ENCODE assay signal across 20 cellular contexts in genomic region chr3:134693804-134694203, GRCh38. TPM values are rescaled to one million over a fixed set of nuclear protein-coding genes. Genes with fewer than 3 reads are reported as not detected.
A peak's percentile ranks its signal among the peaks of the same experiment; 100 is the strongest.
DNase-seq lines count a peak whose midpoint lies in the region; ATAC-seq and TF ChIP-seq lines count a peak whose summit lies in the region.
"Had no signal": no experiment of that assay in that cellular context is flagged by ENCODE, and none has a peak within 500 bp of the region (broad histone marks: within the 10 kb centered on the region; RNA-seq: fewer than 3 reads in every experiment).

No MANE protein-coding gene starts in this region.

- H3K27ac ChIP-seq in heart left ventricle (peak overlapping the region in 7 of 12 donors; percentile 24 to 76 (median 59)), sigmoid colon (peak overlapping the region in 1 of 4 donors; percentile 47)

- H3K36me3 ChIP-seq in MG63 (no peaks in the 10 kb centered on the region), heart left ventricle (no peaks in the 10 kb centered on the region), sigmoid colon (no peaks in the 10 kb centered on the region)
- H3K36me3 ChIP-seq: HAP-1 had no signal

- DNase-seq in AG10803 (ENCODE audit: low read depth) (peak; percentile 39), MG63 (peak; percentile 85), heart left ventricle (peak; percentile 71 to 92 (median 80)), myocyte (ENCODE audit: low read depth) (peak; percentile 38), WTC11 (ENCODE audit: low spot score) (no peak), DMS153 treated with DMSO at 0.1 percent for 48 hours (lab: John Stamatoyannopoulos, UW; ENCODE audit: unreplicated experiment) (no peak), sigmoid colon (no peak)
- DNase-seq in stimulated activated effector memory CD8-positive, alpha-beta T cell treated with anti-CD3 and anti-CD28 coated beads, Interleukin-12 subunit alpha, Interleukin-12 subunit beta, amount 100 ng/mL, for 72 hours (ENCODE audit: low spot score in 2 of 2), result no peak
- DNase-seq: COR-L47, DMS53, IMR-90, Karpas-422, NCI-H187, NCI-H69, OCI-M1 had no signal

- H3K4me3 ChIP-seq in AG10803 (ENCODE audit: low read length) (no peak overlapping the region), MG63 (no peak overlapping the region), heart left ventricle (no peak overlapping the region), sigmoid colon (no peak overlapping the region)
- H3K4me3 ChIP-seq: HAP-1 had no signal

- H3K4me1 Mint-ChIP-seq in WTC11, result no peaks in the 10 kb centered on the region
- no peaks in the 10 kb centered on the region for H3K4me1 Mint-ChIP-seq in stimulated activated effector memory CD8-positive, alpha-beta T cell treated with anti-CD3 and anti-CD28 coated beads, Interleukin-12 subunit alpha, Interleukin-12 subunit beta, amount 100 ng/mL, for 72 hours

- no peak for TF ChIP-seq CTCF in AG10803 (conservative IDR thresholded peaks at IDR 0.05; ENCODE audit: low read length)
- no peak for TF ChIP-seq CTCF in heart left ventricle (IDR thresholded peaks at IDR 0.05)
- TF ChIP-seq CTCF in WTC11 (IDR thresholded peaks at IDR 0.05), result no peak
- no peak for TF ChIP-seq CTCF in sigmoid colon (IDR thresholded peaks at IDR 0.05)

- H3K27me3 ChIP-seq in MG63 (no peaks in the 10 kb centered on the region), heart left ventricle (no peaks in the 10 kb centered on the region), sigmoid colon (no peaks in the 10 kb centered on the region)

- H3K27me3 Mint-ChIP-seq in WTC11 (ENCODE audit: low read depth), result peaks cover 44% of the 10 kb centered on the region

- no peaks in the 10 kb centered on the region for H3K36me3 Mint-ChIP-seq in WTC11
- no peaks in the 10 kb centered on the region for H3K36me3 Mint-ChIP-seq in stimulated activated effector memory CD8-positive, alpha-beta T cell treated with anti-CD3 and anti-CD28 coated beads, Interleukin-12 subunit alpha, Interleukin-12 subunit beta, amount 100 ng/mL, for 72 hours
- H3K36me3 Mint-ChIP-seq: CD14-positive monocyte had no signal

- intact Hi-C loops in heart left ventricle (cut with DNase I), result no loop called here
- intact Hi-C loops in sigmoid colon (cut with DNase I), result no loop called here

- H3K27ac Mint-ChIP-seq in WTC11, result no peak overlapping the region
- no peak overlapping the region for H3K27ac Mint-ChIP-seq in stimulated activated effector memory CD8-positive, alpha-beta T cell treated with anti-CD3 and anti-CD28 coated beads, Interleukin-12 subunit alpha, Interleukin-12 subunit beta, amount 100 ng/mL, for 72 hours
- H3K27ac Mint-ChIP-seq: CD14-positive monocyte had no signal

- TF ChIP-seq POLR2A in heart left ventricle (IDR thresholded peaks at IDR 0.05) (no peak), sigmoid colon (IDR thresholded peaks at IDR 0.05) (no peak)

- H3K9me3 ChIP-seq in MG63 (no peaks in the 10 kb centered on the region), heart left ventricle (no peaks in the 10 kb centered on the region), sigmoid colon (no peaks in the 10 kb centered on the region)
- H3K9me3 ChIP-seq: HAP-1 had no signal

- peak; percentile 58 to 78 (median 66) for ATAC-seq in heart left ventricle
- ATAC-seq in WTC11, result no peak
- no peak for ATAC-seq in stimulated activated effector memory CD8-positive, alpha-beta T cell treated with anti-CD3 and anti-CD28 coated beads, Interleukin-12 subunit alpha, Interleukin-12 subunit beta, amount 100 ng/mL, for 72 hours

- H3K4me1 ChIP-seq in heart left ventricle, result peaks cover 0 to 49% (median 12%) of the 10 kb centered on the region in 12 donors
- peaks cover 0 to 58% (median 25%) of the 10 kb centered on the region in 4 donors for H3K4me1 ChIP-seq in sigmoid colon
- H3K4me1 ChIP-seq: HAP-1 had no signal

- H3K9me3 Mint-ChIP-seq in WTC11, result peaks cover 4% of the 10 kb centered on the region; the same call in 1 of the 2 replicates
- peaks cover 2% of the 10 kb centered on the region for H3K9me3 Mint-ChIP-seq in stimulated activated effector memory CD8-positive, alpha-beta T cell treated with anti-CD3 and anti-CD28 coated beads, Interleukin-12 subunit alpha, Interleukin-12 subunit beta, amount 100 ng/mL, for 72 hours
- H3K9me3 Mint-ChIP-seq: CD14-positive monocyte had no signal

- H3K4me3 Mint-ChIP-seq in WTC11, result no peak overlapping the region
- H3K4me3 Mint-ChIP-seq in stimulated activated effector memory CD8-positive, alpha-beta T cell treated with anti-CD3 and anti-CD28 coated beads, Interleukin-12 subunit alpha, Interleukin-12 subunit beta, amount 100 ng/mL, for 72 hours, result no peak overlapping the region
- H3K4me3 Mint-ChIP-seq: CD14-positive monocyte had no signal

- no peak for TF ChIP-seq EP300 in sigmoid colon (IDR thresholded peaks at IDR 0.05)

- CTCF ChIA-PET in WTC11 (lab: Charles Lee), result interaction anchor here (1.2 to 1.5 kb wide), 2 partner anchors 16 to 43 kb away, joined by 3 read pairs; partner anchors contain the start of gene KY

- WGBS in heart left ventricle, 4 donors, result 41 to 80% (median 57%) methylated on average over 3 to 7 of the region's 7 CpGs
- 84 to 89% methylated on average over 7 of the region's 7 CpGs for WGBS in sigmoid colon, 2 donors

- POLR2A ChIA-PET in WTC11 (lab: Charles Lee), result no interaction called here

TF ChIP-seq in WTC11, 78 proteins besides CTCF, POLR2A, EP300 and RAD21 (continues in another document):
- no peak for TF ChIP-seq GRHL2 (CRISPR knock-in tag; IDR thresholded peaks at IDR 0.05; ENCODE audit: insufficient replicate concordance, severe bottlenecking)
- no peak for TF ChIP-seq MXD4 (CRISPR knock-in tag; IDR thresholded peaks at IDR 0.05; ENCODE audit: borderline replicate concordance)
- TF ChIP-seq PREB (CRISPR knock-in tag; IDR thresholded peaks at IDR 0.05; ENCODE audit: borderline replicate concordance), result no peak
- TF ChIP-seq JAZF1 (CRISPR knock-in tag; IDR thresholded peaks at IDR 0.05), result no peak
- TF ChIP-seq GABPB1 (CRISPR knock-in tag; IDR thresholded peaks at IDR 0.05), result no peak
- TF ChIP-seq NFE2L1 (CRISPR knock-in tag; IDR thresholded peaks at IDR 0.05), result no peak
- TF ChIP-seq KAT7 (CRISPR knock-in tag; IDR thresholded peaks at IDR 0.05; ENCODE audit: borderline replicate concordance), result no peak
- no peak for TF ChIP-seq SOX15 (CRISPR knock-in tag; IDR thresholded peaks at IDR 0.05)
- TF ChIP-seq ETV6 (CRISPR knock-in tag; IDR thresholded peaks at IDR 0.05), result no peak
- TF ChIP-seq ARID4B (CRISPR knock-in tag; IDR thresholded peaks at IDR 0.05; ENCODE audit: borderline replicate concordance), result no peak
- TF ChIP-seq TCF7 (CRISPR knock-in tag; IDR thresholded peaks at IDR 0.05; ENCODE audit: low read depth), result no peak
- TF ChIP-seq E2F4 (CRISPR knock-in tag; IDR thresholded peaks at IDR 0.05; ENCODE audit: borderline replicate concordance, low read depth), result no peak

RNA-seq across cellular contexts. Expression of gene KY, which starts 43.0 kb away (rescaled TPM):
- total RNA-seq in MG63 (2014; rRNA removed; shearing (Covaris generic); ENCODE audit: low replicate concordance), result 1.1 TPM in 1 of 2 replicates, not detected in the other
- total RNA-seq in heart left ventricle, result 10 to 100 TPM in 3 of 9 donors, 1 to 10 TPM in 6; 5.7 to 22.5 (median 8.7) TPM
- 1 to 10 TPM; 1.4 to 2.6 TPM for polyA plus RNA-seq in heart left ventricle
- total RNA-seq in myocyte, result 1.6 and 4.3 TPM in 2 replicates
- polyA plus RNA-seq in myocyte (2012), result 0.28 TPM
- not detected in 3 replicates for total RNA-seq in WTC11 (2021)
- total RNA-seq in sigmoid colon, result 1 to 10 TPM; 1.3 to 3.9 (median 3.1) TPM
- under 1 TPM in 1 of 3 donors, not detected in 2; 0.13 TPM for polyA plus RNA-seq in sigmoid colon
- total RNA-seq: A673, HT-29, RPMI7951 had no signal

Comparison
In these comparisons a context has a peak if more than half of its experiments do, and no peak if none do; other contexts are left out.
1. DNase-seq: peak in AG10803 (single experiment), MG63 (single experiment), heart left ventricle (5 of 5) and myocyte (single experiment); none in WTC11 (single experiment), stimulated activated effector memory CD8-positive, alpha-beta T cell treated with anti-CD3 and anti-CD28 coated beads, Interleukin-12 subunit alpha, Interleukin-12 subunit beta, amount 100 ng/mL, for 72 hours (0 of 2), DMS153 treated with DMSO at 0.1 percent for 48 hours (single experiment) and sigmoid colon (single experiment).
2. ATAC-seq: peak in heart left ventricle (4 of 4); none in WTC11 (single experiment) and stimulated activated effector memory CD8-positive, alpha-beta T cell treated with anti-CD3 and anti-CD28 coated beads, Interleukin-12 subunit alpha, Interleukin-12 subunit beta, amount 100 ng/mL, for 72 hours (single experiment).